Comparison of ENCODE assay signal across 13 cellular contexts in genomic region chr3:264394-265156, GRCh38.
A peak's percentile ranks its signal among the peaks of the same experiment; 100 is the strongest.
DNase-seq lines count a peak whose midpoint lies in the region; ATAC-seq and TF ChIP-seq lines count a peak whose summit lies in the region.
"Had no signal": no experiment of that assay in that cellular context is flagged by ENCODE, and none has a peak within 500 bp of the region (broad histone marks: within the 10 kb centered on the region; RNA-seq: fewer than 3 reads in every experiment).

No MANE protein-coding gene starts in this region.

- no peak for TF ChIP-seq EP300 in sigmoid colon (IDR thresholded peaks at IDR 0.05)

- no peaks in the 10 kb centered on the region for H3K9me3 Mint-ChIP-seq in CD4-positive, alpha-beta T cell

- H3K27me3 Mint-ChIP-seq in CD4-positive, alpha-beta T cell = no peaks in the 10 kb centered on the region
- H3K27me3 Mint-ChIP-seq: activated naive CD8-positive, alpha-beta T cell treated with anti-CD3 and anti-CD28 coated beads for 36 hours had no signal

- no peaks in the 10 kb centered on the region for H3K9me3 ChIP-seq in RWPE2 (ENCODE audit: severe bottlenecking)
- no peaks in the 10 kb centered on the region for H3K9me3 ChIP-seq in skeletal muscle satellite cell (replicated peaks; ENCODE audit: low read length)
- H3K9me3 ChIP-seq in CD4-positive, alpha-beta T cell (ENCODE audit: control insufficient read depth, low read length) = no peaks in the 10 kb centered on the region
- H3K9me3 ChIP-seq in sigmoid colon = no peaks in the 10 kb centered on the region

- H3K36me3 Mint-ChIP-seq in CD4-positive, alpha-beta T cell (ENCODE audit: low read depth) = no peaks in the 10 kb centered on the region
- H3K36me3 Mint-ChIP-seq: activated naive CD8-positive, alpha-beta T cell treated with anti-CD3 and anti-CD28 coated beads for 36 hours; naive B cell had no signal

- no peaks in the 10 kb centered on the region for H3K36me3 ChIP-seq in RWPE2 (ENCODE audit: low read depth)
- no peaks in the 10 kb centered on the region for H3K36me3 ChIP-seq in skeletal muscle satellite cell (ENCODE audit: insufficient read depth, low read length)
- H3K36me3 ChIP-seq in sigmoid colon = no peaks in the 10 kb centered on the region

- no peak overlapping the region for H3K4me3 ChIP-seq in RWPE2 (ENCODE audit: severe bottlenecking)
- no peak overlapping the region for H3K4me3 ChIP-seq in fibroblast of villous mesenchyme (ENCODE audit: low read depth, low read length)
- H3K4me3 ChIP-seq in skeletal muscle satellite cell (ENCODE audit: low read length) = no peak overlapping the region
- H3K4me3 ChIP-seq in sigmoid colon = no peak overlapping the region

- CTCF ChIA-PET in CD4-positive, alpha-beta T cell (lab: Charles Lee) = no interaction called here

- H3K4me1 ChIP-seq in RWPE2 (ENCODE audit: insufficient read depth, poor library complexity, severe bottlenecking) (peaks cover 11% of the 10 kb centered on the region), skeletal muscle satellite cell (ENCODE audit: control insufficient read depth, insufficient read depth, low read length) (peaks cover 7% of the 10 kb centered on the region), sigmoid colon (no peaks in the 10 kb centered on the region)

- ATAC-seq in RWPE2 (ENCODE audit: low read depth) = peak; percentile 100
- no peak for ATAC-seq in CD4-positive, alpha-beta T cell (ENCODE audit: poor library complexity)

- peak overlapping the region; percentile 61 for H3K27ac ChIP-seq in RWPE2 (ENCODE audit: poor library complexity, severe bottlenecking)
- no peak overlapping the region for H3K27ac ChIP-seq in CD4-positive, alpha-beta T cell (ENCODE audit: low read depth, low read length)
- H3K27ac ChIP-seq in sigmoid colon = no peak overlapping the region

- H3K4me3 Mint-ChIP-seq in CD4-positive, alpha-beta T cell = no peak overlapping the region
- H3K4me3 Mint-ChIP-seq: activated naive CD8-positive, alpha-beta T cell treated with anti-CD3 and anti-CD28 coated beads for 36 hours; naive B cell; T-helper 1 cell treated with Interleukin-12 subunit alpha and Interleukin-12 subunit beta and Interleukin-4 antibody, amounts not matched to agents 30 μg/mL and 1 μg/mL, for 36 hours had no signal

- H3K9ac ChIP-seq in skeletal muscle satellite cell (ENCODE audit: low read depth, low read length) = no peak overlapping the region

- no peaks in the 10 kb centered on the region for H3K27me3 ChIP-seq in RWPE2 (ENCODE audit: insufficient read depth, poor library complexity, severe bottlenecking)
- H3K27me3 ChIP-seq in skeletal muscle satellite cell (ENCODE audit: control insufficient read depth, insufficient read depth, low read length) = no peaks in the 10 kb centered on the region
- no peaks in the 10 kb centered on the region for H3K27me3 ChIP-seq in CD4-positive, alpha-beta T cell (ENCODE audit: control insufficient read depth, insufficient read depth, low read length)
- no peaks in the 10 kb centered on the region for H3K27me3 ChIP-seq in sigmoid colon

- TF ChIP-seq CTCF in RWPE2 (IDR thresholded peaks at IDR 0.05; ENCODE audit: poor library complexity, severe bottlenecking) = no peak
- no peak for TF ChIP-seq CTCF in fibroblast of villous mesenchyme (IDR thresholded peaks at IDR 0.05; ENCODE audit: insufficient read depth, low read depth, low read length)
- no peak for TF ChIP-seq CTCF in CD4-positive, alpha-beta T cell (IDR thresholded peaks at IDR 0.05)
- TF ChIP-seq CTCF in sigmoid colon (IDR thresholded peaks at IDR 0.05) = no peak

- 57 to 66% methylated on average over 9 of the region's 9 CpGs for WGBS in sigmoid colon, 2 donors

- intact Hi-C loops in CD4-positive, alpha-beta T cell (cut with DNase I, micrococcal nuclease) = no loop called here
- intact Hi-C loops in sigmoid colon (cut with DNase I) = no loop called here

- H3K4me1 Mint-ChIP-seq in CD4-positive, alpha-beta T cell (ENCODE audit: low read depth) = no peaks in the 10 kb centered on the region
- H3K4me1 Mint-ChIP-seq: activated naive CD8-positive, alpha-beta T cell treated with anti-CD3 and anti-CD28 coated beads for 36 hours had no signal

- TF ChIP-seq POLR2A in sigmoid colon (IDR thresholded peaks at IDR 0.05) = no peak

- H3K27ac Mint-ChIP-seq in CD4-positive, alpha-beta T cell = no peak overlapping the region
- H3K27ac Mint-ChIP-seq: activated naive CD8-positive, alpha-beta T cell treated with anti-CD3 and anti-CD28 coated beads for 36 hours; naive B cell; T-helper 1 cell treated with Interleukin-12 subunit alpha and Interleukin-12 subunit beta and Interleukin-4 antibody, amounts not matched to agents 30 μg/mL and 1 μg/mL, for 36 hours had no signal

- DNase-seq in HT1080 (ENCODE audit: low read depth) = peak; percentile 98
- DNase-seq in RWPE2 (ENCODE audit: low spot score) = no peak
- DNase-seq in fibroblast of villous mesenchyme (ENCODE audit: low read depth) = peak; percentile 0
- DNase-seq in nucleus accumbens (lab: John Stamatoyannopoulos, UW) = no peak
- DNase-seq in CD4-positive, alpha-beta T cell = no peak
- no peak for DNase-seq in stimulated activated naive CD4-positive, alpha-beta T cell treated with Interleukin-2 at 50 U/mL for 16 hours (lab: John Stamatoyannopoulos, UW)
- no peak for DNase-seq in sigmoid colon
- DNase-seq: activated naive CD8-positive, alpha-beta T cell treated with anti-CD3 and anti-CD28 coated beads for 36 hours; DMS79 treated with DMSO at 0.1 percent for 48 hours; naive B cell; stimulated activated CD8-positive, alpha-beta memory T cell treated with anti-CD3 and anti-CD28 coated beads, Interleukin-4, amount 100 ng/mL, for 48 hours had no signal

- POLR2A ChIA-PET in CD4-positive, alpha-beta T cell (lab: Charles Lee) = no interaction called here

- peak overlapping the region; percentile 7 for H3K4me2 ChIP-seq in skeletal muscle satellite cell (ENCODE audit: low read length)

Comparison
In these comparisons a context has a peak if more than half of its experiments do, and no peak if none do; other contexts are left out.
1. DNase-seq: peak in HT1080 (single experiment) and fibroblast of villous mesenchyme (single experiment); none in RWPE2 (single experiment), nucleus accumbens (0 of 56), CD4-positive, alpha-beta T cell (0 of 10), stimulated activated naive CD4-positive, alpha-beta T cell treated with Interleukin-2 at 50 U/mL for 16 hours (single experiment) and sigmoid colon (single experiment).